In the genomic region with DNA sequence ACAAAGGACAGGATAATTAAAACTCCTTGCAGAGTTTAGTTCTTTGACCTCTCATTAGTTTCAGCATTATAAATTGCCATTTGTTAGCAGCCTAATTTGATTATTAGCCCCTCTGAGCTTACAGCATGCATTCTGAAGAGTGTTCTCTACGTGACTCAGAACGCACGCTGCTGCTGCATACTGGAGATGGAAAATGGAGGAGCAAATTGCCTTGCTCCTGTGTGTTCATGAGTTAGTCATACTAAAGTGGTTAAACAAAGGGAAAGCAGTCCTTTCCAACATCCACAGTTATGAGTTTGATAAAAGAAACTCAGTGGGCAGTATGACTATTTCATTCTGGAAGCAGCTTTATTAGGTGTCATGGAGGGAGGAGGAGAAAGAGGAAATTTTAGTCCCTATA, we compare ENCODE assay signal across 1 cellular context.
TF ChIP-seq lines count a peak whose summit lies in the region.

No MANE protein-coding gene starts in this region.

TF ChIP-seq in SK-N-SH treated with all-trans-retinoic acid at 6 μM for 48 hours, 23 proteins besides CTCF, POLR2A, EP300 and RAD21 (continued from another document):
- TF ChIP-seq, protein P1, sequence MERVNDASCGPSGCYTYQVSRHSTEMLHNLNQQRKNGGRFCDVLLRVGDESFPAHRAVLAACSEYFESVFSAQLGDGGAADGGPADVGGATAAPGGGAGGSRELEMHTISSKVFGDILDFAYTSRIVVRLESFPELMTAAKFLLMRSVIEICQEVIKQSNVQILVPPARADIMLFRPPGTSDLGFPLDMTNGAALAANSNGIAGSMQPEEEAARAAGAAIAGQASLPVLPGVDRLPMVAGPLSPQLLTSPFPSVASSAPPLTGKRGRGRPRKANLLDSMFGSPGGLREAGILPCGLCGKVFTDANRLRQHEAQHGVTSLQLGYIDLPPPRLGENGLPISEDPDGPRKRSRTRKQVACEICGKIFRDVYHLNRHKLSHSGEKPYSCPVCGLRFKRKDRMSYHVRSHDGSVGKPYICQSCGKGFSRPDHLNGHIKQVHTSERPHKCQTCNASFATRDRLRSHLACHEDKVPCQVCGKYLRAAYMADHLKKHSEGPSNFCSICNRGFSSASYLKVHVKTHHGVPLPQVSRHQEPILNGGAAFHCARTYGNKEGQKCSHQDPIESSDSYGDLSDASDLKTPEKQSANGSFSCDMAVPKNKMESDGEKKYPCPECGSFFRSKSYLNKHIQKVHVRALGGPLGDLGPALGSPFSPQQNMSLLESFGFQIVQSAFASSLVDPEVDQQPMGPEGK (CRISPR knock-in tag; IDR thresholded peaks at IDR 0.05; ENCODE audit: borderline replicate concordance): no peak
- TF ChIP-seq ZFP30 (CRISPR knock-in tag; IDR thresholded peaks at IDR 0.05) (no peak), ISL1 (CRISPR knock-in tag; IDR thresholded peaks at IDR 0.05) (no peak), ARNTL (CRISPR knock-in tag; IDR thresholded peaks at IDR 0.05; ENCODE audit: borderline replicate concordance, low read depth) (no peak), OSR1 (CRISPR knock-in tag; IDR thresholded peaks at IDR 0.05) (no peak), ZNF8 (CRISPR knock-in tag; IDR thresholded peaks at IDR 0.05) (no peak), SNAI2 (CRISPR knock-in tag; IDR thresholded peaks at IDR 0.05) (no peak), PPARA (CRISPR knock-in tag; IDR thresholded peaks at IDR 0.05; ENCODE audit: borderline replicate concordance) (no peak), TCF4 (CRISPR knock-in tag; IDR thresholded peaks at IDR 0.05; ENCODE audit: borderline replicate concordance) (no peak), ZNF565 (CRISPR knock-in tag; conservative IDR thresholded peaks at IDR 0.05; ENCODE audit: low read depth) (no peak), BACH2 (CRISPR knock-in tag; IDR thresholded peaks at IDR 0.05; ENCODE audit: borderline replicate concordance) (no peak), ZNF70 (CRISPR knock-in tag; IDR thresholded peaks at IDR 0.05) (no peak)
- TF ChIP-seq, protein P2, sequence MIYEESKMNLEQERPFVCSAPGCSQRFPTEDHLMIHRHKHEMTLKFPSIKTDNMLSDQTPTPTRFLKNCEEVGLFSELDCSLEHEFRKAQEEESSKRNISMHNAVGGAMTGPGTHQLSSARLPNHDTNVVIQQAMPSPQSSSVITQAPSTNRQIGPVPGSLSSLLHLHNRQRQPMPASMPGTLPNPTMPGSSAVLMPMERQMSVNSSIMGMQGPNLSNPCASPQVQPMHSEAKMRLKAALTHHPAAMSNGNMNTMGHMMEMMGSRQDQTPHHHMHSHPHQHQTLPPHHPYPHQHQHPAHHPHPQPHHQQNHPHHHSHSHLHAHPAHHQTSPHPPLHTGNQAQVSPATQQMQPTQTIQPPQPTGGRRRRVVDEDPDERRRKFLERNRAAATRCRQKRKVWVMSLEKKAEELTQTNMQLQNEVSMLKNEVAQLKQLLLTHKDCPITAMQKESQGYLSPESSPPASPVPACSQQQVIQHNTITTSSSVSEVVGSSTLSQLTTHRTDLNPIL (CRISPR knock-in tag; IDR thresholded peaks at IDR 0.05; ENCODE audit: low read depth): no peak
- TF ChIP-seq, protein P3, sequence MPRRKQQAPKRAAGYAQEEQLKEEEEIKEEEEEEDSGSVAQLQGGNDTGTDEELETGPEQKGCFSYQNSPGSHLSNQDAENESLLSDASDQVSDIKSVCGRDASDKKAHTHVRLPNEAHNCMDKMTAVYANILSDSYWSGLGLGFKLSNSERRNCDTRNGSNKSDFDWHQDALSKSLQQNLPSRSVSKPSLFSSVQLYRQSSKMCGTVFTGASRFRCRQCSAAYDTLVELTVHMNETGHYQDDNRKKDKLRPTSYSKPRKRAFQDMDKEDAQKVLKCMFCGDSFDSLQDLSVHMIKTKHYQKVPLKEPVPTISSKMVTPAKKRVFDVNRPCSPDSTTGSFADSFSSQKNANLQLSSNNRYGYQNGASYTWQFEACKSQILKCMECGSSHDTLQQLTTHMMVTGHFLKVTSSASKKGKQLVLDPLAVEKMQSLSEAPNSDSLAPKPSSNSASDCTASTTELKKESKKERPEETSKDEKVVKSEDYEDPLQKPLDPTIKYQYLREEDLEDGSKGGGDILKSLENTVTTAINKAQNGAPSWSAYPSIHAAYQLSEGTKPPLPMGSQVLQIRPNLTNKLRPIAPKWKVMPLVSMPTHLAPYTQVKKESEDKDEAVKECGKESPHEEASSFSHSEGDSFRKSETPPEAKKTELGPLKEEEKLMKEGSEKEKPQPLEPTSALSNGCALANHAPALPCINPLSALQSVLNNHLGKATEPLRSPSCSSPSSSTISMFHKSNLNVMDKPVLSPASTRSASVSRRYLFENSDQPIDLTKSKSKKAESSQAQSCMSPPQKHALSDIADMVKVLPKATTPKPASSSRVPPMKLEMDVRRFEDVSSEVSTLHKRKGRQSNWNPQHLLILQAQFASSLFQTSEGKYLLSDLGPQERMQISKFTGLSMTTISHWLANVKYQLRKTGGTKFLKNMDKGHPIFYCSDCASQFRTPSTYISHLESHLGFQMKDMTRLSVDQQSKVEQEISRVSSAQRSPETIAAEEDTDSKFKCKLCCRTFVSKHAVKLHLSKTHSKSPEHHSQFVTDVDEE (CRISPR knock-in tag; IDR thresholded peaks at IDR 0.05): no peak
- TF ChIP-seq, protein P4, sequence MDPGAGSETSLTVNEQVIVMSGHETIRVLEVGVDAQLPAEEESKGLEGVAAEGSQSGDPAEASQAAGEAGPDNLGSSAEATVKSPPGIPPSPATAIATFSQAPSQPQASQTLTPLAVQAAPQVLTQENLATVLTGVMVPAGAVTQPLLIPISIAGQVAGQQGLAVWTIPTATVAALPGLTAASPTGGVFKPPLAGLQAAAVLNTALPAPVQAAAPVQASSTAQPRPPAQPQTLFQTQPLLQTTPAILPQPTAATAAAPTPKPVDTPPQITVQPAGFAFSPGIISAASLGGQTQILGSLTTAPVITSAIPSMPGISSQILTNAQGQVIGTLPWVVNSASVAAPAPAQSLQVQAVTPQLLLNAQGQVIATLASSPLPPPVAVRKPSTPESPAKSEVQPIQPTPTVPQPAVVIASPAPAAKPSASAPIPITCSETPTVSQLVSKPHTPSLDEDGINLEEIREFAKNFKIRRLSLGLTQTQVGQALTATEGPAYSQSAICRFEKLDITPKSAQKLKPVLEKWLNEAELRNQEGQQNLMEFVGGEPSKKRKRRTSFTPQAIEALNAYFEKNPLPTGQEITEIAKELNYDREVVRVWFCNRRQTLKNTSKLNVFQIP (CRISPR knock-in tag; IDR thresholded peaks at IDR 0.05; ENCODE audit: borderline replicate concordance, low read depth): no peak
